In the genomic region with DNA sequence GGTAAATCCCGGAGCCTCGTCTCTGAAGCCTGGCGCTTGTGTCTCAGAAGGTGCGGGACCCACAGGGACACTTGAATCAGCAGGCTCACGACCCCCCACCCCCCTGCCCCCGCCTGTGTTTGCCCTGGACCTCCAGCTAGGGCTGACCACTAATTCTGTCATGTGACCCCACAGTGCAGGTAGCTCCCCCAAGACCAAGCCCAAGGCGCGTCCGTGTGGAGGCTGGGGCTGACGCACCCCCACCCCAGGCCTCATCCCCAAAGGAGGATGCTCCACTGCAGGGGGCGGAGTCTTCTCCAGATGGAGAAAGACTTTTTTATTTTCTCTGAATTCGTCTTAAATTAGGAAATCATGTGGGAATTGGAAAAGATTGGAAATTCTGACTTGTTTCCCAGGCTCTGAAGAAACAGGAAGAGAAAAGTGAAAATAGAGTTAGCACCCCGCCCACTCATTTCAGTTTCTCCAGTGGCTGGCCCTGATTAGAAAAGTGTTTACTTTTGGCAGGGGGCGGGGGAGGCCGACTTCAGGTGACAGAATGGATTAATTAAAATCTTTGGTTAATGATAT, we compare ENCODE assay signal across 8 cellular contexts. TPM values are rescaled to one million over a fixed set of nuclear protein-coding genes. Genes with fewer than 3 reads are reported as not detected.
DNase-seq lines count a peak whose midpoint lies in the region; ATAC-seq and TF ChIP-seq lines count a peak whose summit lies in the region.

No MANE protein-coding gene starts in this region.

- H4K20me1 ChIP-seq in GM23248 (ENCODE audit: insufficient read depth) = no peaks in the 10 kb centered on the region

- H3K9me2 ChIP-seq in GM23248 (ENCODE audit: insufficient read depth) = no peaks in the 10 kb centered on the region

- intact Hi-C loops in adrenal gland (cut with DNase I) (no loop called here), heart right ventricle (cut with DNase I) (loop anchor here in 3 of 10 donors (2.0 to 5.0 kb wide), 3 partner anchors 25 to 49 kb away; partner anchors contain the start of genes KAT5 (in 1 of the 3) and SIPA1 (in 1 of the 3)), ovary (cut with DNase I) (no loop called here)

- H3K79me2 ChIP-seq in GM23248 (ENCODE audit: insufficient read depth) = peaks cover 39% of the 10 kb centered on the region

- TF ChIP-seq EP300 in ovary (IDR thresholded peaks at IDR 0.05) = no peak

- H3K9ac ChIP-seq in GM23248 = peak overlapping the region; percentile 94

- DNase-seq in D341Med (ENCODE audit: low spot score) = peak; percentile 64
- DNase-seq in GM23248 = peak; percentile 89
- DNase-seq in NCI-H226 = peak; percentile 56
- peak; percentile 58 to 75 (median 66) for DNase-seq in adrenal gland
- DNase-seq in heart right ventricle = peak; percentile 69 to 84
- peak; percentile 79 to 88 (median 81) for DNase-seq in ovary
- no peak for DNase-seq in NCI-H526 treated with DMSO at 0.1 percent for 48 hours (lab: John Stamatoyannopoulos, UW)
- DNase-seq in SIG-M5 treated with dmso at 0.1 percent for 504 hours (lab: John Stamatoyannopoulos, UW; ENCODE audit: unreplicated experiment) = no peak

- no peaks in the 10 kb centered on the region for H3K27me3 ChIP-seq in GM23248 (replicated peaks; ENCODE audit: insufficient read depth)
- no peaks in the 10 kb centered on the region for H3K27me3 ChIP-seq in adrenal gland
- H3K27me3 ChIP-seq in heart right ventricle = no peaks in the 10 kb centered on the region
- no peaks in the 10 kb centered on the region for H3K27me3 ChIP-seq in ovary

- H3K27ac ChIP-seq in GM23248 (peak overlapping the region; percentile 94), adrenal gland (peak overlapping the region; percentile 94 to 100 (median 98)), heart right ventricle (peak overlapping the region; percentile 96 to 100 (median 100)), ovary (peak overlapping the region; percentile 91 to 97)

- peak; percentile 46 to 86 (median 71) for ATAC-seq in heart right ventricle

- H3K4me3 ChIP-seq in GM23248 (peak overlapping the region; percentile 98), adrenal gland (peak overlapping the region in 3 of 4 donors; percentile 27 to 97 (median 39)), heart right ventricle (peak overlapping the region; percentile 74 to 100 (median 92)), ovary (peak overlapping the region; percentile 76)

- H3F3A ChIP-seq in GM23248 (ENCODE audit: insufficient read depth) = peaks cover 17% of the 10 kb centered on the region; the same call in 1 of the 2 replicates

- in situ Hi-C loops in GM23248 (cut with MboI) = no loop called here

- H3K36me3 ChIP-seq in GM23248 (ENCODE audit: low read depth) = peaks cover 17% of the 10 kb centered on the region; the same call in 1 of the 2 replicates
- H3K36me3 ChIP-seq in adrenal gland (replicated peaks in 1 of 2) = peaks cover 0 to 26% of the 10 kb centered on the region in 2 donors
- peaks cover 0 to 32% (median 24%) of the 10 kb centered on the region in 9 donors for H3K36me3 ChIP-seq in heart right ventricle
- H3K36me3 ChIP-seq in ovary = no peaks in the 10 kb centered on the region

- peaks cover 10% of the 10 kb centered on the region for H3K4me1 ChIP-seq in GM23248 (ENCODE audit: insufficient read depth)
- peaks cover 10 to 22% of the 10 kb centered on the region in 2 donors for H3K4me1 ChIP-seq in adrenal gland (replicated peaks in 1 of 2)
- peaks cover 7 to 42% (median 37%) of the 10 kb centered on the region in 9 donors for H3K4me1 ChIP-seq in heart right ventricle
- peaks cover 14% of the 10 kb centered on the region for H3K4me1 ChIP-seq in ovary (ENCODE audit: insufficient read depth)

- TF ChIP-seq POLR2A in adrenal gland (IDR thresholded peaks at IDR 0.05) = no peak
- peak; percentile 47 for TF ChIP-seq POLR2A in ovary (IDR thresholded peaks at IDR 0.05)

- peak overlapping the region; percentile 83 for H3K4me2 ChIP-seq in GM23248 (ENCODE audit: unreplicated experiment)

- H2AFZ ChIP-seq in GM23248 = peak overlapping the region; percentile 67

- no peak for TF ChIP-seq CTCF in adrenal gland (IDR thresholded peaks at IDR 0.05)
- TF ChIP-seq CTCF in heart right ventricle (IDR thresholded peaks at IDR 0.05) = peak in 1 of 9 donors; percentile 5
- TF ChIP-seq CTCF in ovary (IDR thresholded peaks at IDR 0.05) = no peak

- H3K9me3 ChIP-seq in GM23248 (ENCODE audit: low read depth) (no peaks in the 10 kb centered on the region), adrenal gland (replicated peaks in 1 of 3) (no peaks in the 10 kb centered on the region), heart right ventricle (no peaks in the 10 kb centered on the region), ovary (no peaks in the 10 kb centered on the region)

- WGBS in GM23248 (ENCODE audit: low coverage in 1 of 2, low lambda C conversion rate in 2 of 2, missing lambda C conversion rate in 2 of 2), 2 experiments = 1% methylated on average over 15 of the region's 15 CpGs
- 5 to 12% (median 6%) methylated on average over 5 to 15 of the region's 15 CpGs for WGBS in adrenal gland, 4 donors
- 2 to 4% methylated on average over 15 of the region's 15 CpGs for WGBS in heart right ventricle, 2 donors
- 0 to 1% (median 1%) methylated on average over 15 of the region's 15 CpGs for WGBS in ovary, 3 donors

RNA-seq across cellular contexts. Expression of gene RELA, which starts 1.0 kb away (rescaled TPM):
- 38.4 and 45.1 TPM in 2 replicates for total RNA-seq in GM23248 (2014; rRNA removed; shearing (Covaris generic))
- polyA plus RNA-seq in GM23248 (2016; fragmentation: Nextera tagmentation; extraction: Ambion mirVana) = 67.8 and 74.3 TPM in 2 replicates
- 10 to 100 TPM; 31.7 to 76.2 (median 69.6) TPM for total RNA-seq in adrenal gland
- polyA plus RNA-seq in adrenal gland = 10 to 100 TPM; 38.2 to 64.6 (median 46.7) TPM
- total RNA-seq in heart right ventricle = 10 to 100 TPM; 30.7 to 55.2 (median 40.0) TPM
- polyA plus RNA-seq in heart right ventricle = 10 to 100 TPM; 28.9 to 38.3 TPM
- 100 to 1,000 TPM in 1 of 7 donors, 10 to 100 TPM in 6; 50.8 to 102 (median 91.6) TPM for total RNA-seq in ovary
- 10 to 100 TPM; 52.0 to 55.0 TPM for polyA plus RNA-seq in ovary

RNA-seq across cellular contexts. Expression of gene SIPA1, which starts 25.8 kb away (rescaled TPM):
- total RNA-seq in GM23248 (2014; rRNA removed; shearing (Covaris generic)) = 15.9 and 16.6 TPM in 2 replicates
- polyA plus RNA-seq in GM23248 (2016; fragmentation: Nextera tagmentation; extraction: Ambion mirVana) (10.8 and 13.0 TPM in 2 replicates), adrenal gland (100 to 1,000 TPM in 2 of 3 donors, 1 to 10 TPM in 1; 8.7 to 377 (median 171) TPM), heart right ventricle (10 to 100 TPM; 32.6 to 85.9 TPM), ovary (10 to 100 TPM; 10.0 to 26.7 TPM)
- total RNA-seq in adrenal gland (100 to 1,000 TPM in 1 of 8 donors, 10 to 100 TPM in 7; 51.3 to 108 (median 76.3) TPM), heart right ventricle (10 to 100 TPM; 11.8 to 39.7 (median 15.6) TPM), ovary (10 to 100 TPM; 15.0 to 48.2 (median 42.6) TPM)

RNA-seq across cellular contexts. Expression of gene PCNX3, which starts 48.1 kb away (rescaled TPM):
- total RNA-seq in GM23248 (2014; rRNA removed; shearing (Covaris generic)) = 23.5 and 30.2 TPM in 2 replicates
- polyA plus RNA-seq in GM23248 (2016; fragmentation: Nextera tagmentation; extraction: Ambion mirVana) (8.1 and 8.6 TPM in 2 replicates), adrenal gland (10 to 100 TPM in 2 of 3 donors, 1 to 10 TPM in 1; 9.0 to 29.9 (median 19.2) TPM), heart right ventricle (10 to 100 TPM in 1 of 2 donors, 1 to 10 TPM in 1; 9.7 to 11.6 TPM), ovary (10 to 100 TPM in 1 of 2 donors, 1 to 10 TPM in 1; 3.3 to 14.8 TPM)
- total RNA-seq in adrenal gland (10 to 100 TPM; 28.6 to 45.0 (median 41.9) TPM), heart right ventricle (10 to 100 TPM in 9 of 10 donors, 1 to 10 TPM in 1; 9.4 to 16.9 (median 11.7) TPM), ovary (10 to 100 TPM; 10.6 to 42.1 (median 28.2) TPM)

RNA-seq across cellular contexts. Expression of gene KAT5, which starts 48.3 kb away (rescaled TPM):
- total RNA-seq in GM23248 (2014; rRNA removed; shearing (Covaris generic)) = 36.6 and 47.4 TPM in 2 replicates
- 28.8 and 29.5 TPM in 2 replicates for polyA plus RNA-seq in GM23248 (2016; fragmentation: Nextera tagmentation; extraction: Ambion mirVana)
- 10 to 100 TPM; 55.9 to 89.6 (median 66.8) TPM for total RNA-seq in adrenal gland
- 100 to 1,000 TPM in 2 of 3 donors, 10 to 100 TPM in 1; 52.0 to 199 (median 107) TPM for polyA plus RNA-seq in adrenal gland
- total RNA-seq in heart right ventricle = 10 to 100 TPM; 40.9 to 53.6 (median 44.0) TPM
- polyA plus RNA-seq in heart right ventricle = 10 to 100 TPM; 54.9 to 62.8 TPM
- total RNA-seq in ovary = 100 to 1,000 TPM in 1 of 7 donors, 10 to 100 TPM in 6; 64.5 to 110 (median 78.2) TPM
- polyA plus RNA-seq in ovary = 10 to 100 TPM; 56.1 to 67.0 TPM

RNA-seq across cellular contexts. Expression of gene MAP3K11, which starts 49.7 kb away (rescaled TPM):
- 17.6 and 24.7 TPM in 2 replicates for total RNA-seq in GM23248 (2014; rRNA removed; shearing (Covaris generic))
- polyA plus RNA-seq in GM23248 (2016; fragmentation: Nextera tagmentation; extraction: Ambion mirVana) (9.5 and 10.6 TPM in 2 replicates), adrenal gland (100 to 1,000 TPM in 1 of 3 donors, 10 to 100 TPM in 2; 11.1 to 143 (median 85.2) TPM), heart right ventricle (10 to 100 TPM; 32.5 to 69.9 TPM), ovary (10 to 100 TPM in 1 of 2 donors, 1 to 10 TPM in 1; 6.7 to 27.9 TPM)
- total RNA-seq in adrenal gland (10 to 100 TPM; 40.2 to 84.4 (median 57.8) TPM), heart right ventricle (10 to 100 TPM; 23.1 to 45.6 (median 34.2) TPM), ovary (10 to 100 TPM; 23.2 to 51.9 (median 46.0) TPM)

Comparison
In these comparisons a context has a peak if more than half of its experiments do, and no peak if none do; other contexts are left out.
1. DNase-seq: peak in D341Med (single experiment), GM23248 (single experiment), NCI-H226 (single experiment), adrenal gland (7 of 7), heart right ventricle (2 of 2) and ovary (5 of 5); none in NCI-H526 treated with DMSO at 0.1 percent for 48 hours (single experiment) and SIG-M5 treated with dmso at 0.1 percent for 504 hours (single experiment).
2. H3K4me3 ChIP-seq: peak in every context shown above with its lines; median percentile 98 in GM23248; 92 in heart right ventricle; 76 in ovary; 39 in adrenal gland.
3. Peak in every context shown above with its lines, with median percentiles within 50 percentile points of each other: H3K27ac ChIP-seq.